Comparison of ENCODE assay signal across 17 cellular contexts in the genomic region with DNA sequence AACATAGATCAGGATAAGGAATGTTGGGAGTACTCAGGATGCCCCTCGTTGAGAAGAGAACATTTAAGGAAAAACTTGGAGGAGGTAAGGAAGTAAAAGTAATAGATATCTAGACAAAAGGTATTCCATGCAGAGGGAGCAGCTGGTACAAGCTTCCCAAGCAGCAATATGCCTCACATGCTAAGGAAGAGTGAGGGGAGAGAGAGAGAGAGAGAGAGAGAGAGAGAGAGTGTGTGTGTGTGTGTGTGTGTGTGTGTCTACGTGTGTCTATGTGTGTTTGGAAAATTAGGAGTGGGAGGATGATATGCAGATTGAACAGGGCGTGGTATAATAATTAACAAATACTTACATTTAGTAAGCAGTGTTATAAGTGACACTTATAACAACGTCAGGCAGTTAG. TPM values are rescaled to one million over a fixed set of nuclear protein-coding genes. Genes with fewer than 3 reads are reported as not detected.
A peak's percentile ranks its signal among the peaks of the same experiment; 100 is the strongest.
DNase-seq lines count a peak whose midpoint lies in the region; ATAC-seq and TF ChIP-seq lines count a peak whose summit lies in the region.
"Had no signal": no experiment of that assay in that cellular context is flagged by ENCODE, and none has a peak within 500 bp of the region (broad histone marks: within the 10 kb centered on the region; RNA-seq: fewer than 3 reads in every experiment).

No MANE protein-coding gene starts in this region.

- TF ChIP-seq EP300 in esophagus muscularis mucosa (IDR thresholded peaks at IDR 0.05), result no peak

- no peaks in the 10 kb centered on the region for H3K4me1 ChIP-seq in HEK293 (ENCODE audit: control insufficient read depth, insufficient read depth, low read length)
- H3K4me1 ChIP-seq in endodermal cell (ENCODE audit: control insufficient read depth, insufficient read depth, low read length), result peaks cover 5% of the 10 kb centered on the region
- H3K4me1 ChIP-seq in neural progenitor cell, result peaks cover 25% of the 10 kb centered on the region
- H3K4me1 ChIP-seq in esophagus muscularis mucosa, result peaks cover 0 to 10% (median 2%) of the 10 kb centered on the region in 4 donors
- H3K4me1 ChIP-seq: A549 had no signal

- H3K9me3 ChIP-seq in HEK293 (ENCODE audit: control insufficient read depth, insufficient read depth, low read depth, low read length) (no peaks in the 10 kb centered on the region), endodermal cell (ENCODE audit: control insufficient read depth, low read length) (peaks cover 14% of the 10 kb centered on the region), neural progenitor cell (ENCODE audit: low read depth) (no peaks in the 10 kb centered on the region), esophagus muscularis mucosa (peaks cover 0 to 4% (median 0%) of the 10 kb centered on the region in 4 donors)
- H3K9me3 ChIP-seq: A549, HAP-1 had no signal

- 80 to 93% methylated on average over 2 of the region's 4 CpGs for WGBS in endodermal cell (ENCODE audit: insufficient coverage in 1 of 2, insufficient read length in 1 of 2), 2 experiments
- WGBS in esophagus muscularis mucosa, result 65% methylated on average over 4 of the region's 4 CpGs

- peaks cover 12% of the 10 kb centered on the region for H3F3A ChIP-seq in neural progenitor cell (ENCODE audit: low read depth)

- H3K9ac ChIP-seq in endodermal cell (ENCODE audit: extremely low read depth, low read length, poor library complexity, severe bottlenecking), result no peak overlapping the region
- H3K9ac ChIP-seq in neural progenitor cell, result no peak overlapping the region

- no peaks in the 10 kb centered on the region for H4K20me1 ChIP-seq in neural progenitor cell (ENCODE audit: low read depth)

- peaks cover 14% of the 10 kb centered on the region for H3K4me1 Mint-ChIP-seq in endodermal cell
- H3K4me1 Mint-ChIP-seq in neural progenitor cell, result peaks cover 20% of the 10 kb centered on the region

- H2AFZ ChIP-seq in neural progenitor cell (replicated peaks), result no peak overlapping the region

- intact Hi-C loops in esophagus muscularis mucosa (cut with DNase I), result loop anchor here (10.0 kb wide), 1 partner anchor 652 kb away; the partner anchor contains the start of gene RAD51AP1

- no peak for TF ChIP-seq POLR2A in esophagus muscularis mucosa (IDR thresholded peaks at IDR 0.05; ENCODE audit: low read depth)

- no peak overlapping the region for H3K27ac ChIP-seq in HEK293 (ENCODE audit: extremely low read depth, low read depth, low read length)
- peak overlapping the region; percentile 91 for H3K27ac ChIP-seq in endodermal cell (ENCODE audit: low read depth, low read length)
- no peak overlapping the region for H3K27ac ChIP-seq in neural progenitor cell
- no peak overlapping the region for H3K27ac ChIP-seq in esophagus muscularis mucosa (replicated peaks in 1 of 4)
- H3K27ac ChIP-seq: A549 had no signal

- H3K4me2 ChIP-seq in neural progenitor cell, result peak overlapping the region; percentile 69
- H3K4me2 ChIP-seq: A549, GM23338 had no signal

- no peaks in the 10 kb centered on the region for H3K79me2 ChIP-seq in neural progenitor cell (ENCODE audit: low read depth)

- H3K36me3 ChIP-seq in HEK293 (ENCODE audit: control insufficient read depth in 2 of 2, insufficient read depth in 1 of 2, low read length in 2 of 2) (no peaks in the 10 kb centered on the region), endodermal cell (ENCODE audit: control insufficient read depth, insufficient read depth, low read length) (no peaks in the 10 kb centered on the region), neural progenitor cell (no peaks in the 10 kb centered on the region), esophagus muscularis mucosa (no peaks in the 10 kb centered on the region)
- H3K36me3 ChIP-seq: HAP-1 had no signal

- H3K4me3 ChIP-seq in HEK293 (ENCODE audit: low read depth, low read length), result no peak overlapping the region
- H3K4me3 ChIP-seq in endodermal cell (ENCODE audit: low read length), result no peak overlapping the region
- no peak overlapping the region for H3K4me3 ChIP-seq in neural progenitor cell
- H3K4me3 ChIP-seq in esophagus muscularis mucosa, result no peak overlapping the region
- H3K4me3 ChIP-seq: A549, GM23338, HAP-1 had no signal

- no peak for ATAC-seq in HG03439 (IDR thresholded peaks at IDR 0.05; ENCODE audit: unreplicated experiment)

- H3K36me3 Mint-ChIP-seq in endodermal cell (ENCODE audit: low read depth), result peaks cover 7% of the 10 kb centered on the region
- no peaks in the 10 kb centered on the region for H3K36me3 Mint-ChIP-seq in neural progenitor cell
- H3K36me3 Mint-ChIP-seq: CD4-positive, alpha-beta memory T cell had no signal

- DNase-seq in endodermal cell, result no peak
- DNase-seq in neural progenitor cell (ENCODE audit: low spot score), result no peak
- DNase-seq in retina, result peak; percentile 20
- no peak for DNase-seq in amniotic stem cell (lab: John Stamatoyannopoulos, UW)
- DNase-seq in esophagus muscularis mucosa (ENCODE audit: extremely low spot score), result no peak
- DNase-seq: 8988T, C1 segment of cervical spinal cord, Calu3, COR-L47, DMS153, DND-41 had no signal

- TF ChIP-seq CTCF in HEK293 (tag by site-specific recombination; IDR thresholded peaks at IDR 0.05) (no peak), endodermal cell (conservative IDR thresholded peaks at IDR 0.05) (no peak), neural progenitor cell (IDR thresholded peaks at IDR 0.05) (no peak), esophagus muscularis mucosa (IDR thresholded peaks at IDR 0.05) (no peak)

- no peaks in the 10 kb centered on the region for H3K27me3 ChIP-seq in endodermal cell (ENCODE audit: control insufficient read depth, insufficient read depth, low read length, poor library complexity, severe bottlenecking)
- H3K27me3 ChIP-seq in neural progenitor cell, result no peaks in the 10 kb centered on the region
- peaks cover 0 to 24% (median 3%) of the 10 kb centered on the region in 4 donors for H3K27me3 ChIP-seq in esophagus muscularis mucosa

- CTCF ChIA-PET in HEK293 (lab: Yijun Ruan, JAX), result interaction anchor here (0.9 to 7.5 kb wide), 7 partner anchors 9 to 395 kb away, joined by 3 to 128 read pairs (median 6); partner anchors contain the start of gene PARP11

- no peak overlapping the region for H3K4me3 Mint-ChIP-seq in endodermal cell
- no peak overlapping the region for H3K4me3 Mint-ChIP-seq in neural progenitor cell
- H3K4me3 Mint-ChIP-seq: CD4-positive, alpha-beta memory T cell; GM23338 had no signal

- POLR2A ChIA-PET in HEK293 (lab: Yijun Ruan, JAX), result no interaction called here

- H3K9me3 Mint-ChIP-seq in endodermal cell (peaks cover 20% of the 10 kb centered on the region), neural progenitor cell (peaks cover 8% of the 10 kb centered on the region)

- no peaks in the 10 kb centered on the region for H3K27me3 Mint-ChIP-seq in endodermal cell (ENCODE audit: insufficient read depth)
- H3K27me3 Mint-ChIP-seq in neural progenitor cell (ENCODE audit: insufficient read depth, low read depth), result peaks cover 5% of the 10 kb centered on the region

- H3K27ac Mint-ChIP-seq in endodermal cell, result no peak overlapping the region
- H3K27ac Mint-ChIP-seq in neural progenitor cell, result no peak overlapping the region
- H3K27ac Mint-ChIP-seq: CD4-positive, alpha-beta memory T cell; GM23338 had no signal

TF ChIP-seq in HEK293, 187 proteins besides CTCF, POLR2A, EP300 and RAD21:
- TF ChIP-seq ZSCAN4 (tag by site-specific recombination; IDR thresholded peaks at IDR 0.05), result peak; percentile 65
- TF ChIP-seq ZNF658 (tag by site-specific recombination; IDR thresholded peaks at IDR 0.05), result no peak
- TF ChIP-seq ZFHX2 (tag by site-specific recombination; conservative IDR thresholded peaks at IDR 0.05), result no peak
- 0 out of 2 replicates have a peak, but pooled peaks have one; percentile 58 for TF ChIP-seq ZNF596 (tag by site-specific recombination; IDR thresholded peaks at IDR 0.05)

RNA-seq across cellular contexts. Expression of gene PARP11, which starts 9.2 kb away (rescaled TPM):
- 10 to 100 TPM; 15.3 to 30.3 TPM for total RNA-seq in endodermal cell
- 15.6 TPM for polyA plus RNA-seq in endodermal cell (2013, experiment 1 of 2)
- polyA plus RNA-seq in endodermal cell (2013, experiment 2 of 2), result 16.7 TPM
- total RNA-seq in neural progenitor cell (ENCODE audit: low replicate concordance), result 11.1 and 12.2 TPM in 2 replicates
- total RNA-seq in esophagus muscularis mucosa, result 1 to 10 TPM; 4.1 to 6.4 (median 4.8) TPM
